In genomic region chr5:24819841-24820240, GRCh38 we compare ENCODE assay signal across 30 cellular contexts.
"Had no signal": no experiment of that assay in that cellular context is flagged by ENCODE, and none has a peak within 500 bp of the region (broad histone marks: within the 10 kb centered on the region; RNA-seq: fewer than 3 reads in every experiment).

No MANE protein-coding gene starts in this region.

- H3K27me3 Mint-ChIP-seq: activated naive CD4-positive, alpha-beta T cell treated with anti-CD3 and anti-CD28 coated beads, Interleukin-2, amount 10 ng/mL, durations not matched to agents 7 days and 5 days; activated naive CD8-positive, alpha-beta T cell treated with anti-CD3 and anti-CD28 coated beads, Interleukin-2, amount 10 ng/mL, durations not matched to agents 7 days and 5 days; brain; memory B cell; naive thymus-derived CD8-positive, alpha-beta T cell; stimulated activated naive CD8-positive, alpha-beta T cell treated with anti-CD3 and anti-CD28 coated beads, Interleukin-15, amount 100 ng/mL, for 72 hours had no signal

- H3K36me3 Mint-ChIP-seq: activated naive CD4-positive, alpha-beta T cell treated with anti-CD3 and anti-CD28 coated beads, Interleukin-2, amount 10 ng/mL, durations not matched to agents 7 days and 5 days; activated naive CD8-positive, alpha-beta T cell treated with anti-CD3 and anti-CD28 coated beads, Interleukin-2, amount 10 ng/mL, durations not matched to agents 7 days and 5 days; brain; immature natural killer cell; memory B cell; neural progenitor cell; stimulated activated effector memory CD8-positive, alpha-beta T cell treated with anti-CD3 and anti-CD28 coated beads, Interleukin-12 subunit alpha, Interleukin-12 subunit beta, amount 100 ng/mL, for 72 hours had no signal

- H3K9me3 ChIP-seq: ascending aorta, psoas muscle, upper lobe of right lung had no signal

- H3K27ac ChIP-seq: ascending aorta, heart left ventricle, neural progenitor cell, parathyroid adenoma, psoas muscle, sigmoid colon, upper lobe of right lung had no signal

- ATAC-seq: esophagus mucosa; heart left ventricle; naive thymus-derived CD8-positive, alpha-beta T cell; psoas muscle; stimulated activated effector memory CD8-positive, alpha-beta T cell treated with anti-CD3 and anti-CD28 coated beads, Interleukin-12 subunit alpha, Interleukin-12 subunit beta, amount 100 ng/mL, for 72 hours; stimulated activated naive CD8-positive, alpha-beta T cell treated with anti-CD3 and anti-CD28 coated beads, Interleukin-15, amount 100 ng/mL, for 72 hours; upper lobe of right lung had no signal

- H3K4me3 Mint-ChIP-seq: activated naive CD4-positive, alpha-beta T cell treated with anti-CD3 and anti-CD28 coated beads, Interleukin-2, amount 10 ng/mL, durations not matched to agents 7 days and 5 days; activated naive CD8-positive, alpha-beta T cell treated with anti-CD3 and anti-CD28 coated beads, Interleukin-2, amount 10 ng/mL, durations not matched to agents 7 days and 5 days; activated T-helper 1 cell treated with anti-CD3 and anti-CD28 coated beads, Interleukin-12 subunit alpha, Interleukin-12 subunit beta, Interleukin-2, Interleukin-4 antibody, amounts not matched to agents 30 ng/mL and 10 ng/mL and 1 ng/mL, durations not matched to agents 14 hours and 24 hours and 36 hours; brain; immature natural killer cell; memory B cell; naive thymus-derived CD8-positive, alpha-beta T cell; neural progenitor cell; stimulated activated effector memory CD8-positive, alpha-beta T cell treated with anti-CD3 and anti-CD28 coated beads, Interleukin-12 subunit alpha, Interleukin-12 subunit beta, amount 100 ng/mL, for 72 hours; stimulated activated naive CD8-positive, alpha-beta T cell treated with anti-CD3 and anti-CD28 coated beads, Interleukin-15, amount 100 ng/mL, for 72 hours had no signal

- H3K27ac Mint-ChIP-seq: activated naive CD4-positive, alpha-beta T cell treated with anti-CD3 and anti-CD28 coated beads, Interleukin-2, amount 10 ng/mL, durations not matched to agents 7 days and 5 days; activated naive CD8-positive, alpha-beta T cell treated with anti-CD3 and anti-CD28 coated beads, Interleukin-2, amount 10 ng/mL, durations not matched to agents 7 days and 5 days; activated T-helper 1 cell treated with anti-CD3 and anti-CD28 coated beads, Interleukin-12 subunit alpha, Interleukin-12 subunit beta, Interleukin-2, Interleukin-4 antibody, amounts not matched to agents 30 ng/mL and 10 ng/mL and 1 ng/mL, durations not matched to agents 14 hours and 24 hours and 36 hours; brain; immature natural killer cell; memory B cell; naive thymus-derived CD8-positive, alpha-beta T cell; neural progenitor cell; stimulated activated effector memory CD8-positive, alpha-beta T cell treated with anti-CD3 and anti-CD28 coated beads, Interleukin-12 subunit alpha, Interleukin-12 subunit beta, amount 100 ng/mL, for 72 hours; stimulated activated naive CD8-positive, alpha-beta T cell treated with anti-CD3 and anti-CD28 coated beads, Interleukin-15, amount 100 ng/mL, for 72 hours had no signal

- H3K4me1 Mint-ChIP-seq: activated naive CD4-positive, alpha-beta T cell treated with anti-CD3 and anti-CD28 coated beads, Interleukin-2, amount 10 ng/mL, durations not matched to agents 7 days and 5 days; activated naive CD8-positive, alpha-beta T cell treated with anti-CD3 and anti-CD28 coated beads, Interleukin-2, amount 10 ng/mL, durations not matched to agents 7 days and 5 days; brain; immature natural killer cell; memory B cell; naive thymus-derived CD8-positive, alpha-beta T cell; neural progenitor cell; stimulated activated effector memory CD8-positive, alpha-beta T cell treated with anti-CD3 and anti-CD28 coated beads, Interleukin-12 subunit alpha, Interleukin-12 subunit beta, amount 100 ng/mL, for 72 hours; stimulated activated naive CD8-positive, alpha-beta T cell treated with anti-CD3 and anti-CD28 coated beads, Interleukin-15, amount 100 ng/mL, for 72 hours had no signal

- DNase-seq: activated CD4-positive, alpha-beta T cell treated with anti-CD3 and anti-CD28 coated beads for 4 hours; activated CD4-positive, alpha-beta T cell treated with anti-CD3 and anti-CD28 coated beads, Interleukin-2, amount 50 U/mL, for 48 hours; activated CD4-positive, CD25-positive, alpha-beta regulatory T cell; activated CD8-positive, alpha-beta memory T cell treated with anti-CD3 and anti-CD28 coated beads for 24 hours; activated effector memory CD4-positive, alpha-beta T cell treated with anti-CD3 and anti-CD28 coated beads, Interleukin-2, amount 50 U/mL, for 16 hours; activated naive CD4-positive, alpha-beta T cell treated with anti-CD3 and anti-CD28 coated beads, Interleukin-2, amount 10 ng/mL, durations not matched to agents 7 days and 5 days; activated naive CD8-positive, alpha-beta T cell treated with anti-CD3 and anti-CD28 coated beads, Interleukin-2, amount 10 ng/mL, durations not matched to agents 7 days and 5 days; activated T-cell treated with anti-CD3 and anti-CD28 coated beads, Interleukin-2, amount 50 U/mL, for 1 hour; caudate nucleus; foreskin fibroblast; heart left ventricle; hypothalamus; immature natural killer cell; naive thymus-derived CD8-positive, alpha-beta T cell; occipital lobe; psoas muscle; sigmoid colon; small intestine; stimulated activated CD4-positive, alpha-beta T cell treated with anti-CD3 and anti-CD28 coated beads, Interleukin-4, amount 100 ng/mL, for 24 hours; stimulated activated naive CD8-positive, alpha-beta T cell treated with anti-CD3 and anti-CD28 coated beads, Interleukin-15, amount 100 ng/mL, for 72 hours; substantia nigra; upper lobe of right lung had no signal
